Comparison of ENCODE assay signal across 16 cellular contexts in genomic region chr20:32455171-32455900, GRCh38.
DNase-seq lines count a peak whose midpoint lies in the region; ATAC-seq and TF ChIP-seq lines count a peak whose summit lies in the region.
"Had no signal": no experiment of that assay in that cellular context is flagged by ENCODE, and none has a peak within 500 bp of the region (broad histone marks: within the 10 kb centered on the region; RNA-seq: fewer than 3 reads in every experiment).

No MANE protein-coding gene starts in this region.

- no peak for ATAC-seq in natural killer cell
- ATAC-seq in natural killer cell treated with Interleukin-12 subunit alpha and Interleukin-12 subunit beta and Interleukin-15 and Interleukin-18, amount 100 ng/mL, for 72 hours: no peak
- ATAC-seq in naive thymus-derived CD4-positive, alpha-beta T cell: no peak

- no peak overlapping the region for H2AFZ ChIP-seq in GM23248

- no peaks in the 10 kb centered on the region for H4K20me1 ChIP-seq in GM23248 (ENCODE audit: insufficient read depth)

- CTCF ChIA-PET in naive thymus-derived CD4-positive, alpha-beta T cell (lab: Charles Lee): no interaction called here

- peak overlapping the region; percentile 57 to 78 for H3K27ac Mint-ChIP-seq in natural killer cell
- H3K27ac Mint-ChIP-seq in natural killer cell treated with Interleukin-12 subunit alpha and Interleukin-12 subunit beta and Interleukin-15 and Interleukin-18, amount 100 ng/mL, for 72 hours: peak overlapping the region in 1 of 2 donors; percentile 76
- peak overlapping the region in 6 of 9 donors; percentile 50 to 85 (median 77) for H3K27ac Mint-ChIP-seq in naive thymus-derived CD4-positive, alpha-beta T cell
- H3K27ac Mint-ChIP-seq: activated naive CD8-positive, alpha-beta T cell treated with anti-CD3 and anti-CD28 coated beads, Interleukin-2, amount 10 ng/mL, durations not matched to agents 7 days and 5 days; T-helper 1 cell treated with Interleukin-12 subunit alpha and Interleukin-12 subunit beta and Interleukin-4 antibody, amounts not matched to agents 30 μg/mL and 1 μg/mL, for 36 hours had no signal

- no peaks in the 10 kb centered on the region for H3K9me3 Mint-ChIP-seq in natural killer cell
- H3K9me3 Mint-ChIP-seq in natural killer cell treated with Interleukin-12 subunit alpha and Interleukin-12 subunit beta and Interleukin-15 and Interleukin-18, amount 100 ng/mL, for 72 hours: no peaks in the 10 kb centered on the region
- peaks cover 0 to 1% (median 0%) of the 10 kb centered on the region in 11 donors for H3K9me3 Mint-ChIP-seq in naive thymus-derived CD4-positive, alpha-beta T cell
- H3K9me3 Mint-ChIP-seq: activated naive CD8-positive, alpha-beta T cell treated with anti-CD3 and anti-CD28 coated beads, Interleukin-2, amount 10 ng/mL, durations not matched to agents 7 days and 5 days; T-helper 1 cell treated with Interleukin-12 subunit alpha and Interleukin-12 subunit beta and Interleukin-4 antibody, amounts not matched to agents 30 μg/mL and 1 μg/mL, for 36 hours had no signal

- H3K36me3 Mint-ChIP-seq in natural killer cell: no peaks in the 10 kb centered on the region
- H3K36me3 Mint-ChIP-seq in natural killer cell treated with Interleukin-12 subunit alpha and Interleukin-12 subunit beta and Interleukin-15 and Interleukin-18, amount 100 ng/mL, for 72 hours: no peaks in the 10 kb centered on the region
- H3K36me3 Mint-ChIP-seq in naive thymus-derived CD4-positive, alpha-beta T cell: peaks cover 0 to 14% (median 0%) of the 10 kb centered on the region in 5 donors

- no peak overlapping the region for H3K4me2 ChIP-seq in GM23248 (ENCODE audit: unreplicated experiment)

- H3K9me2 ChIP-seq in GM23248 (ENCODE audit: insufficient read depth): no peaks in the 10 kb centered on the region

- in situ Hi-C loops in GM23248 (cut with MboI): no loop called here

- TF ChIP-seq CTCF in natural killer cell (IDR thresholded peaks at IDR 0.05): no peak

- WGBS in GM23248 (ENCODE audit: low coverage in 1 of 2, low lambda C conversion rate in 2 of 2, missing lambda C conversion rate in 2 of 2), 2 experiments: 88 to 90% methylated on average over 12 of the region's 12 CpGs

- no peaks in the 10 kb centered on the region for H3F3A ChIP-seq in GM23248 (ENCODE audit: insufficient read depth)

- no peaks in the 10 kb centered on the region for H3K79me2 ChIP-seq in GM23248 (ENCODE audit: insufficient read depth)

- H3K4me3 Mint-ChIP-seq in natural killer cell: no peak overlapping the region
- H3K4me3 Mint-ChIP-seq in natural killer cell treated with Interleukin-12 subunit alpha and Interleukin-12 subunit beta and Interleukin-15 and Interleukin-18, amount 100 ng/mL, for 72 hours: no peak overlapping the region
- H3K4me3 Mint-ChIP-seq in naive thymus-derived CD4-positive, alpha-beta T cell: no peak overlapping the region
- H3K4me3 Mint-ChIP-seq: activated naive CD8-positive, alpha-beta T cell treated with anti-CD3 and anti-CD28 coated beads, Interleukin-2, amount 10 ng/mL, durations not matched to agents 7 days and 5 days; T-helper 1 cell treated with Interleukin-12 subunit alpha and Interleukin-12 subunit beta and Interleukin-4 antibody, amounts not matched to agents 30 μg/mL and 1 μg/mL, for 36 hours had no signal

- H3K27me3 ChIP-seq in naive thymus-derived CD4-positive, alpha-beta T cell (ENCODE audit: control insufficient read depth in 2 of 2, insufficient read depth in 2 of 2, low read length in 2 of 2): no peaks in the 10 kb centered on the region
- H3K27me3 ChIP-seq in GM23248 (replicated peaks; ENCODE audit: insufficient read depth): no peaks in the 10 kb centered on the region
- H3K27me3 ChIP-seq: MG63 had no signal

- peaks cover 18 to 39% of the 10 kb centered on the region in 2 donors for H3K4me1 Mint-ChIP-seq in natural killer cell
- peaks cover under 1 to 25% of the 10 kb centered on the region in 2 donors for H3K4me1 Mint-ChIP-seq in natural killer cell treated with Interleukin-12 subunit alpha and Interleukin-12 subunit beta and Interleukin-15 and Interleukin-18, amount 100 ng/mL, for 72 hours (ENCODE audit: low read depth in 2 of 2)
- peaks cover 2 to 15% (median 8%) of the 10 kb centered on the region in 7 donors for H3K4me1 Mint-ChIP-seq in naive thymus-derived CD4-positive, alpha-beta T cell

- no peak overlapping the region for H3K9ac ChIP-seq in GM23248

- no peaks in the 10 kb centered on the region for H3K27me3 Mint-ChIP-seq in natural killer cell (ENCODE audit: low read depth in 2 of 2)
- no peaks in the 10 kb centered on the region for H3K27me3 Mint-ChIP-seq in natural killer cell treated with Interleukin-12 subunit alpha and Interleukin-12 subunit beta and Interleukin-15 and Interleukin-18, amount 100 ng/mL, for 72 hours
- no peaks in the 10 kb centered on the region for H3K27me3 Mint-ChIP-seq in naive thymus-derived CD4-positive, alpha-beta T cell
- H3K27me3 Mint-ChIP-seq: activated naive CD8-positive, alpha-beta T cell treated with anti-CD3 and anti-CD28 coated beads, Interleukin-2, amount 10 ng/mL, durations not matched to agents 7 days and 5 days had no signal

- no peaks in the 10 kb centered on the region for H3K9me3 ChIP-seq in naive thymus-derived CD4-positive, alpha-beta T cell (ENCODE audit: control insufficient read depth in 2 of 3, low read length in 3 of 3)
- no peaks in the 10 kb centered on the region for H3K9me3 ChIP-seq in GM23248 (ENCODE audit: low read depth)
- H3K9me3 ChIP-seq: MG63 had no signal

- no peaks in the 10 kb centered on the region for H3K4me1 ChIP-seq in naive thymus-derived CD4-positive, alpha-beta T cell (ENCODE audit: control insufficient read depth in 2 of 2, insufficient read depth in 2 of 2, low read length in 2 of 2)
- H3K4me1 ChIP-seq in GM23248 (ENCODE audit: insufficient read depth): peaks cover 4% of the 10 kb centered on the region; the same call in 1 of the 2 replicates

- peaks cover 0 to 90% (median 11%) of the 10 kb centered on the region in 3 experiments for H3K36me3 ChIP-seq in naive thymus-derived CD4-positive, alpha-beta T cell (ENCODE audit: control insufficient read depth in 2 of 3, insufficient read depth in 3 of 3, low read length in 3 of 3)
- H3K36me3 ChIP-seq in GM23248 (ENCODE audit: low read depth): no peaks in the 10 kb centered on the region
- H3K36me3 ChIP-seq: MG63 had no signal

- DNase-seq in natural killer cell (no peak), CD1c-positive myeloid dendritic cell (ENCODE audit: extremely low spot score) (no peak), SW 1271 (lab: John Stamatoyannopoulos, UW) (no peak), NCI-H1436 treated with DMSO at 0.1 percent for 48 hours (lab: John Stamatoyannopoulos, UW) (no peak), GM23248 (no peak)
- no peak for DNase-seq in natural killer cell treated with Interleukin-12 subunit alpha and Interleukin-12 subunit beta and Interleukin-15 and Interleukin-18, amount 100 ng/mL, for 72 hours (ENCODE audit: low spot score)
- no peak for DNase-seq in naive thymus-derived CD4-positive, alpha-beta T cell
- DNase-seq: activated CD4-positive, CD25-positive, alpha-beta regulatory T cell; activated naive CD8-positive, alpha-beta T cell treated with anti-CD3 and anti-CD28 coated beads, Interleukin-2, amount 10 ng/mL, durations not matched to agents 7 days and 5 days; MG63; NCI-H187 treated with DMSO at 0.1 percent for 48 hours; NCI-H446 treated with DMSO at 0.1 percent for 48 hours; retina had no signal

- POLR2A ChIA-PET in naive thymus-derived CD4-positive, alpha-beta T cell (lab: Charles Lee): interaction anchor here (0.7 kb wide), 1 partner anchor 67 kb away, joined by 3 read pairs; no protein-coding TSS in a partner anchor

- no peak overlapping the region for H3K4me3 ChIP-seq in naive thymus-derived CD4-positive, alpha-beta T cell (ENCODE audit: low read length)
- H3K4me3 ChIP-seq in GM23248: no peak overlapping the region
- H3K4me3 ChIP-seq: MG63 had no signal

- peak overlapping the region; percentile 56 for H3K27ac ChIP-seq in angular gyrus (ENCODE audit: low read depth, low read length)
- H3K27ac ChIP-seq in naive thymus-derived CD4-positive, alpha-beta T cell (ENCODE audit: low read depth, low read length): no peak overlapping the region
- no peak overlapping the region for H3K27ac ChIP-seq in GM23248
- H3K27ac ChIP-seq: epithelial cell of prostate had no signal

- intact Hi-C loops in natural killer cell (cut with micrococcal nuclease): no loop called here
- intact Hi-C loops in naive thymus-derived CD4-positive, alpha-beta T cell (cut with micrococcal nuclease): no loop called here
